Comparison of ENCODE assay signal across 8 cellular contexts in the genomic region with DNA sequence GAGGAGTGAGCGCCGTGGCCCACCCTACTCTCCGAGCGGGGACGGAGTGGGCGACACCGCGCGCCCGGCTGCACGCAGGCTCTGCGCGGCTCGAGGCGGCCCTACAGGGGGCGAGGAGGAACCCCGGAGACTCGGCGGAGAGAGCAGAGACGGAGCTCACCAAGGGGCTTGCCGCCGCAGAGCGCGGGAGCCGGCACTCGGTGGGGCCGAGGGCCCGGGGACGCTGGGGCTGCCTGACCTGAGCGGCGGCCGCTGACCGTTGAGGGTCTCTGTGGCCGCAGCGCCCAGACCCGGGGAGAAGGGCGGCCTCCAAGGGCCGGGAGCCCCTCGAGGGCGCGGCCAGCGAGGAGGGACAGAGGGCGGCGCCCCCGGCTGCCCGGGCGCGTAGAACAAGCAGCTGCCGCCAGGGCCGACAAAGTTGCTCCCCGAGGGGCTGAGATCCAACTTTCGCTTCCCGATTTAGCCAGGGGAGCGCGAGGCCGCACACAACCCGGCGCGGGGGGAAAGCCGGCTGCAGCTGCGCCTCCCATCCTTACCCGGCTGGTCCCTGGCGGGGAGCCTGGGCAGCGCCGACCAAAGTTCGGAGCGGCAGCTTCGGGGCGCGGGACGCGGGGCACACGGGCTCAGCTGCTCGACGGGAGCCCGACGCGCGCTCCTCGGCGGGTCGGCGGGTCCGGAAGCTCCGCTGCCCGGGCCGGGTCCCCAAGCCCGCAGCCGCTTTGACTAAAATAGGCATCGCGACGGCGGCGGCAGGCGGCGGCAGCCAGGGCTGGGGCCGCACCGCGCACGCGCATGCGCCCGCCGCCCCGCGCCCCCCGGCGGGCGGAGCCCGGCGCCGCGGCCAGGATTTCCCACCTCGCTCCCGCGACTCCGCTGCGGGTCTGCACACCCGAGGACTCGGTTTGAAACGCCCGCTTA. TPM values are rescaled to one million over a fixed set of nuclear protein-coding genes. Genes with fewer than 3 reads are reported as not detected.
DNase-seq lines count a peak whose midpoint lies in the region; ATAC-seq and TF ChIP-seq lines count a peak whose summit lies in the region.

No MANE protein-coding gene starts in this region.

- peak overlapping the region in 1 of 2 donors; percentile 77 for H3K9ac ChIP-seq in colonic mucosa (ENCODE audit: low read depth in 2 of 2, low read length in 2 of 2)

- ATAC-seq in GM19397 (IDR thresholded peaks at IDR 0.05; ENCODE audit: unreplicated experiment) (peak; percentile 71), HG03565 (IDR thresholded peaks at IDR 0.05; ENCODE audit: unreplicated experiment) (peak; percentile 43)

- peaks cover 20% of the 10 kb centered on the region for H3K27me3 ChIP-seq in colonic mucosa

- H3K4me3 ChIP-seq in colonic mucosa = peak overlapping the region; percentile 66

- no peaks in the 10 kb centered on the region for H3K36me3 ChIP-seq in colonic mucosa

- intact Hi-C loops in colonic mucosa (cut with DNase I) = no loop called here

- no peaks in the 10 kb centered on the region for H3K9me3 ChIP-seq in colonic mucosa

- peak overlapping the region; percentile 74 for H3K27ac ChIP-seq in colonic mucosa

- DNase-seq in D341Med (ENCODE audit: low spot score) (peak; percentile 98), SKM-1 (lab: John Stamatoyannopoulos, UW; ENCODE audit: unreplicated experiment) (peak; percentile 35), colonic mucosa (peak; percentile 39), kidney tubule cell (ENCODE audit: low spot score) (peak; percentile 30), RKO (ENCODE audit: low spot score) (no peak)
- peak; percentile 16 for DNase-seq in stimulated activated CD4-positive, alpha-beta T cell treated with anti-CD3 and anti-CD28 coated beads, Interleukin-12 subunit alpha, Interleukin-12 subunit beta, amount 100 ng/mL, for 4 hours

- H3K4me1 ChIP-seq in colonic mucosa = peaks cover 4% of the 10 kb centered on the region

- no peak for TF ChIP-seq CTCF in colonic mucosa (IDR thresholded peaks at IDR 0.05)

RNA-seq across cellular contexts. Expression of a gene that starts 43.1 kb away (rescaled TPM):
- total RNA-seq in colonic mucosa = under 1 TPM in 1 of 2 donors, not detected in 1; 0.24 TPM
